23 cellular contexts compared by ENCODE assay signal in genomic region chr11:130008326-130008725, GRCh38. TPM values are rescaled to one million over a fixed set of nuclear protein-coding genes. Genes with fewer than 3 reads are reported as not detected.
DNase-seq lines count a peak whose midpoint lies in the region; ATAC-seq and TF ChIP-seq lines count a peak whose summit lies in the region.
"Had no signal": no experiment of that assay in that cellular context is flagged by ENCODE, and none has a peak within 500 bp of the region (broad histone marks: within the 10 kb centered on the region; RNA-seq: fewer than 3 reads in every experiment).

No MANE protein-coding gene starts in this region.

- no peaks in the 10 kb centered on the region for H3K4me1 ChIP-seq in HEK293 (ENCODE audit: control insufficient read depth, insufficient read depth, low read length)
- H3K4me1 ChIP-seq: BE2C had no signal

- H3K4me3 Mint-ChIP-seq in activated T-cell treated with anti-CD3 and anti-CD28 coated beads, Interleukin-2, amount 50 U/mL, for 72 hours, result no peak overlapping the region
- H3K4me3 Mint-ChIP-seq: CD14-positive monocyte; CD4-positive, alpha-beta memory T cell; CD8-positive, alpha-beta memory T cell had no signal

- peak overlapping the region; percentile 0 for H3K27ac Mint-ChIP-seq in activated T-cell treated with anti-CD3 and anti-CD28 coated beads, Interleukin-2, amount 50 U/mL, for 72 hours
- H3K27ac Mint-ChIP-seq: CD4-positive, alpha-beta memory T cell; CD4-positive, CD25-positive, alpha-beta regulatory T cell; CD8-positive, alpha-beta memory T cell had no signal

- peaks cover 0 to 2% of the 10 kb centered on the region in 2 donors for H3K36me3 Mint-ChIP-seq in activated T-cell treated with anti-CD3 and anti-CD28 coated beads, Interleukin-2, amount 50 U/mL, for 72 hours (ENCODE audit: insufficient read depth in 2 of 2)
- H3K36me3 Mint-ChIP-seq: CD14-positive monocyte; CD4-positive, CD25-positive, alpha-beta regulatory T cell had no signal

- H3K4me1 Mint-ChIP-seq in activated T-cell treated with anti-CD3 and anti-CD28 coated beads, Interleukin-2, amount 50 U/mL, for 72 hours (ENCODE audit: low read depth), result peaks cover 8% of the 10 kb centered on the region

- peaks cover 6% of the 10 kb centered on the region for H3K27me3 Mint-ChIP-seq in activated T-cell treated with anti-CD3 and anti-CD28 coated beads, Interleukin-2, amount 50 U/mL, for 72 hours (ENCODE audit: low read depth)

- no peaks in the 10 kb centered on the region for H3K9me3 ChIP-seq in HEK293 (ENCODE audit: control insufficient read depth, insufficient read depth, low read depth, low read length)
- H3K9me3 ChIP-seq: A549, BE2C, BLaER1 had no signal

- no peaks in the 10 kb centered on the region for H3K9me3 Mint-ChIP-seq in activated T-cell treated with anti-CD3 and anti-CD28 coated beads, Interleukin-2, amount 50 U/mL, for 72 hours
- H3K9me3 Mint-ChIP-seq: CD4-positive, alpha-beta memory T cell; CD4-positive, CD25-positive, alpha-beta regulatory T cell; CD8-positive, alpha-beta memory T cell had no signal

- POLR2A ChIA-PET in HEK293 (lab: Yijun Ruan, JAX), result no interaction called here

- no peak overlapping the region for H3K27ac ChIP-seq in HEK293 (ENCODE audit: extremely low read depth, low read depth, low read length)
- H3K27ac ChIP-seq: 22Rv1, A549, BLaER1 had no signal

- ATAC-seq in activated T-cell treated with anti-CD3 and anti-CD28 coated beads, Interleukin-2, amount 50 U/mL, for 72 hours (replicated peaks in 1 of 2), result no peak
- ATAC-seq: A549, GM12878 had no signal

- H3K36me3 ChIP-seq in HEK293 (ENCODE audit: control insufficient read depth in 2 of 2, insufficient read depth in 1 of 2, low read length in 2 of 2), result no peaks in the 10 kb centered on the region
- H3K36me3 ChIP-seq: BE2C, BLaER1 had no signal

- TF ChIP-seq CTCF in HEK293 (tag by site-specific recombination; IDR thresholded peaks at IDR 0.05) (no peak), GM10266 (IDR thresholded peaks at IDR 0.05; ENCODE audit: control insufficient read depth, insufficient read depth, low read depth, missing control alignments) (no peak)

- no peak for DNase-seq in activated T-cell treated with anti-CD3 and anti-CD28 coated beads, Interleukin-2, amount 50 U/mL, for 72 hours
- DNase-seq in activated T-cell treated with anti-CD3 and anti-CD28 coated beads, Interleukin-2, amount 50 U/mL, for 1 hour, result no peak
- DNase-seq in SK-N-DZ (ENCODE audit: low spot score), result peak; percentile 9
- no peak for DNase-seq in DMS79 treated with DMSO at 0.1 percent for 48 hours (lab: John Stamatoyannopoulos, UW)
- DNase-seq in GM10266 (ENCODE audit: extremely low spot score), result no peak
- DNase-seq in NCI-H2227 treated with DMSO at 0.1 percent for 48 hours (lab: John Stamatoyannopoulos, UW), result no peak
- DNase-seq: AML-193; BE2C; C1 segment of cervical spinal cord; CD4-positive, alpha-beta memory T cell; CD4-positive, CD25-positive, alpha-beta regulatory T cell; CD8-positive, alpha-beta memory T cell; COR-L47; DMS 273 treated with DMSO at 0.1 percent for 48 hours; DMS153; DMS79; GF-D8 had no signal

- CTCF ChIA-PET in HEK293 (lab: Yijun Ruan, JAX), result no interaction called here

- H3K4me3 ChIP-seq in HEK293 (ENCODE audit: low read depth, low read length), result no peak overlapping the region
- H3K4me3 ChIP-seq: A549, BLaER1, GM12878 had no signal

TF ChIP-seq in HEK293, 187 proteins besides CTCF, POLR2A, EP300 and RAD21:
- peak; percentile 83 for TF ChIP-seq PRDM1 (tag by site-specific recombination; IDR thresholded peaks at IDR 0.05)
- TF ChIP-seq ZNF335 (tag by site-specific recombination; conservative IDR thresholded peaks at IDR 0.05), result no peak
- no peak for TF ChIP-seq ZSCAN4 (tag by site-specific recombination; IDR thresholded peaks at IDR 0.05)
- no peak for TF ChIP-seq WT1 (tag by site-specific recombination; IDR thresholded peaks at IDR 0.05)

RNA-seq across cellular contexts. Expression of gene PRDM10, which starts 5.7 kb away (rescaled TPM):
- 1 to 10 TPM; 5.4 to 5.5 TPM for total RNA-seq in activated T-cell treated with anti-CD3 and anti-CD28 coated beads, Interleukin-2, amount 50 U/mL, for 72 hours
- polyA plus RNA-seq in SK-N-DZ (2014; cell fraction: cytosol; rRNA removed), result 3.8 and 8.4 TPM in 2 replicates
- polyA plus RNA-seq in SK-N-DZ (2014; cell fraction: nucleus; rRNA removed), result 6.0 TPM in 2 replicates
